1 cellular context compared by ENCODE assay signal in genomic region chr11:909406-909805, GRCh38.
TF ChIP-seq lines count a peak whose summit lies in the region.

No MANE protein-coding gene starts in this region.

TF ChIP-seq in K562, 482 proteins besides CTCF, POLR2A, EP300 and RAD21:
- TF ChIP-seq ZNF23 (CRISPR knock-in tag; IDR thresholded peaks at IDR 0.05): no peak
- TF ChIP-seq C11orf30 (IDR thresholded peaks at IDR 0.05; ENCODE audit: low read depth): no peak
- TF ChIP-seq ATF2 (CRISPR knock-in tag; IDR thresholded peaks at IDR 0.05): no peak
- TF ChIP-seq PYGO2 (tag; IDR thresholded peaks at IDR 0.05): no peak
- TF ChIP-seq BMI1 (IDR thresholded peaks at IDR 0.05; ENCODE audit: low read length): no peak
- no peak for TF ChIP-seq ZNF217 (CRISPR knock-in tag; IDR thresholded peaks at IDR 0.05)
- TF ChIP-seq ZNF830 (CRISPR knock-in tag; IDR thresholded peaks at IDR 0.05): no peak
- no peak for TF ChIP-seq NUFIP1 (IDR thresholded peaks at IDR 0.05; ENCODE audit: partially characterized antibody)
- no peak for TF ChIP-seq ZNF384 (IDR thresholded peaks at IDR 0.05; ENCODE audit: low read depth, low read length)
- TF ChIP-seq ZNF431 (CRISPR knock-in tag; IDR thresholded peaks at IDR 0.05): no peak
- no peak for TF ChIP-seq ID3 (CRISPR knock-in tag; IDR thresholded peaks at IDR 0.05)
- TF ChIP-seq ID3 (tag; IDR thresholded peaks at IDR 0.05): no peak
